In genomic region chr13:29817604-29818378, GRCh38 we compare ENCODE assay signal across 8 cellular contexts. TPM values are rescaled to one million over a fixed set of nuclear protein-coding genes. Genes with fewer than 3 reads are reported as not detected.
DNase-seq lines count a peak whose midpoint lies in the region; ATAC-seq, FAIRE-seq and TF ChIP-seq lines count a peak whose summit lies in the region.

No MANE protein-coding gene starts in this region.

- peak; percentile 83 for FAIRE-seq in GM12891 (lab: Jason Lieb, UNC)
- FAIRE-seq in urothelium cell line (lab: Jason Lieb, UNC): no peak

- TF ChIP-seq CTCF in brain (conservative IDR thresholded peaks at IDR 0.05) (no peak), endothelial cell (IDR thresholded peaks at IDR 0.05; ENCODE audit: unreplicated experiment) (no peak), coronary artery (IDR thresholded peaks at IDR 0.05) (no peak)

- peak overlapping the region in 4 of 5 experiments; percentile 51 to 66 (median 56) for H3K27ac Mint-ChIP-seq in brain
- H3K27ac Mint-ChIP-seq in endothelial cell (ENCODE audit: unreplicated experiment): no peak overlapping the region

- H3K27me3 Mint-ChIP-seq in brain: no peaks in the 10 kb centered on the region
- H3K27me3 Mint-ChIP-seq in endothelial cell (ENCODE audit: unreplicated experiment): no peaks in the 10 kb centered on the region

- H3K4me3 ChIP-seq in coronary artery: no peak overlapping the region

- H3K27ac ChIP-seq in coronary artery: no peak overlapping the region

- H3K4me3 Mint-ChIP-seq in brain: peak overlapping the region in 4 of 5 experiments; percentile 9 to 58 (median 47)
- H3K4me3 Mint-ChIP-seq in endothelial cell (ENCODE audit: unreplicated experiment): no peak overlapping the region

- TF ChIP-seq POLR2A in GM12891 (IDR thresholded peaks at IDR 0.05; ENCODE audit: low read depth, low read length): no peak

- ATAC-seq in GM21526 (IDR thresholded peaks at IDR 0.05; ENCODE audit: low FRiP score, unreplicated experiment) (peak; percentile 92), HG03575 (IDR thresholded peaks at IDR 0.05; ENCODE audit: extremely low read depth, insufficient number of reproducible peaks, low FRiP score, unreplicated experiment) (peak; percentile 96)

- DNase-seq in GM12891 (ENCODE audit: insufficient read length, low spot score) (no peak), endothelial cell (ENCODE audit: low spot score) (no peak), coronary artery (ENCODE audit: low spot score) (no peak), dedifferentiated amniotic fluid mesenchymal stem cell (ENCODE audit: extremely low spot score) (no peak), urothelium cell line (ENCODE audit: low spot score) (no peak)

- H3K4me1 Mint-ChIP-seq in brain: peaks cover 43% of the 10 kb centered on the region
- peaks cover 15% of the 10 kb centered on the region for H3K4me1 Mint-ChIP-seq in endothelial cell (ENCODE audit: unreplicated experiment)

- H3K9me3 Mint-ChIP-seq in brain (peaks cover 2 to 13% (median 4%) of the 10 kb centered on the region in 5 experiments), endothelial cell (ENCODE audit: unreplicated experiment) (no peaks in the 10 kb centered on the region)

- H3K36me3 Mint-ChIP-seq in brain (peaks cover 26% of the 10 kb centered on the region), endothelial cell (ENCODE audit: low read depth, unreplicated experiment) (no peaks in the 10 kb centered on the region)

TF ChIP-seq in GM12891, 5 proteins besides CTCF, POLR2A, EP300 and RAD21:
- TF ChIP-seq PAX5 (IDR thresholded peaks at IDR 0.05; ENCODE audit: insufficient read depth, low read length, severe bottlenecking) (no peak), SPI1 (IDR thresholded peaks at IDR 0.05; ENCODE audit: low read depth, low read length) (peak; percentile 64)

RNA-seq across cellular contexts. Expression of gene UBL3, which starts 32.6 kb away (rescaled TPM):
- 6.2 TPM for polyA plus RNA-seq in GM12891 (2012; ENCODE audit: low read depth, missing spikeins)
- polyA plus RNA-seq in brain (ENCODE audit: insufficient read depth, low read depth, low replicate concordance): 15.0 TPM
- 17.1 TPM for total RNA-seq in endothelial cell (ENCODE audit: unreplicated experiment)
